34 cellular contexts compared by ENCODE assay signal in genomic region chr17:69704935-69705334, GRCh38.
"Had no signal": no experiment of that assay in that cellular context is flagged by ENCODE, and none has a peak within 500 bp of the region (broad histone marks: within the 10 kb centered on the region; RNA-seq: fewer than 3 reads in every experiment).

No MANE protein-coding gene starts in this region.

- FAIRE-seq: colon had no signal

- H3K4me1 Mint-ChIP-seq: activated naive CD4-positive, alpha-beta T cell treated with anti-CD3 and anti-CD28 coated beads, Interleukin-2, amount 50 U/mL, for 24 hours had no signal

- H3K27me3 Mint-ChIP-seq: activated CD4-positive, alpha-beta T cell treated with anti-CD3 and anti-CD28 coated beads for 36 hours; activated CD4-positive, alpha-beta T cell treated with anti-CD3 and anti-CD28 coated beads, Interleukin-2, amount 10 ng/mL, durations not matched to agents 24 days and 14 days; activated CD8-positive, alpha-beta memory T cell treated with anti-CD3 and anti-CD28 coated beads, Interleukin-2, amount 10 ng/mL, durations not matched to agents 7 days and 5 days; activated naive CD4-positive, alpha-beta T cell treated with anti-CD3 and anti-CD28 coated beads, Interleukin-2, amount 50 U/mL, for 24 hours; activated naive CD8-positive, alpha-beta T cell treated with anti-CD3 and anti-CD28 coated beads for 36 hours; activated naive CD8-positive, alpha-beta T cell treated with anti-CD3 and anti-CD28 coated beads, Interleukin-2, amount 50 U/mL, for 24 hours had no signal

- H3K27ac Mint-ChIP-seq: activated CD4-positive, alpha-beta memory T cell treated with anti-CD3 and anti-CD28 coated beads for 36 hours; activated CD4-positive, alpha-beta T cell treated with anti-CD3 and anti-CD28 coated beads for 36 hours; activated CD4-positive, alpha-beta T cell treated with anti-CD3 and anti-CD28 coated beads, Interleukin-2, amount 10 ng/mL, durations not matched to agents 24 days and 14 days; activated CD8-positive, alpha-beta memory T cell treated with anti-CD3 and anti-CD28 coated beads, Interleukin-2, amount 10 ng/mL, durations not matched to agents 7 days and 5 days; activated CD8-positive, alpha-beta T cell treated with anti-CD3 and anti-CD28 coated beads, Interleukin-2, amount 10 ng/mL, durations not matched to agents 7 days and 5 days; activated naive CD4-positive, alpha-beta T cell treated with anti-CD3 and anti-CD28 coated beads for 36 hours; activated naive CD4-positive, alpha-beta T cell treated with anti-CD3 and anti-CD28 coated beads, Interleukin-2, amount 50 U/mL, for 24 hours; activated naive CD8-positive, alpha-beta T cell treated with anti-CD3 and anti-CD28 coated beads for 36 hours; activated naive CD8-positive, alpha-beta T cell treated with anti-CD3 and anti-CD28 coated beads, Interleukin-2, amount 50 U/mL, for 24 hours; activated T-helper 1 cell treated with anti-CD3 and anti-CD28 coated beads, Interleukin-12 subunit alpha, Interleukin-12 subunit beta, Interleukin-2, Interleukin-4 antibody, amounts not matched to agents 30 ng/mL and 10 ng/mL and 1 ng/mL, durations not matched to agents 14 hours and 24 hours and 36 hours; activated T-helper 2 cell treated with anti-CD3 and anti-CD28 coated beads, Interferon-gamma antibody, Interleukin-2, Interleukin-4, amounts not matched to agents 10 μg/mL and 5 μg/mL and 100 μg/mL, durations not matched to agents 14 hours and 24 hours and 36 hours; effector memory CD8-positive, alpha-beta T cell; T-helper 2 cell treated with Interferon-gamma antibody and Interleukin-4, amounts not matched to agents 5 μg/mL and 100 μg/mL, for 36 hours had no signal

- H3K4me3 Mint-ChIP-seq: activated CD4-positive, alpha-beta memory T cell treated with anti-CD3 and anti-CD28 coated beads for 36 hours; activated CD4-positive, alpha-beta T cell treated with anti-CD3 and anti-CD28 coated beads for 36 hours; activated CD4-positive, alpha-beta T cell treated with anti-CD3 and anti-CD28 coated beads, Interleukin-2, amount 10 ng/mL, durations not matched to agents 24 days and 14 days; activated CD8-positive, alpha-beta memory T cell treated with anti-CD3 and anti-CD28 coated beads, Interleukin-2, amount 10 ng/mL, durations not matched to agents 7 days and 5 days; activated CD8-positive, alpha-beta T cell treated with anti-CD3 and anti-CD28 coated beads, Interleukin-2, amount 10 ng/mL, durations not matched to agents 7 days and 5 days; activated naive CD4-positive, alpha-beta T cell treated with anti-CD3 and anti-CD28 coated beads for 36 hours; activated naive CD4-positive, alpha-beta T cell treated with anti-CD3 and anti-CD28 coated beads, Interleukin-2, amount 50 U/mL, for 24 hours; activated naive CD8-positive, alpha-beta T cell treated with anti-CD3 and anti-CD28 coated beads for 36 hours; activated naive CD8-positive, alpha-beta T cell treated with anti-CD3 and anti-CD28 coated beads, Interleukin-2, amount 50 U/mL, for 24 hours; activated T-helper 1 cell treated with anti-CD3 and anti-CD28 coated beads, Interleukin-12 subunit alpha, Interleukin-12 subunit beta, Interleukin-2, Interleukin-4 antibody, amounts not matched to agents 30 ng/mL and 10 ng/mL and 1 ng/mL, durations not matched to agents 14 hours and 24 hours and 36 hours; effector memory CD8-positive, alpha-beta T cell; T-helper 2 cell treated with Interferon-gamma antibody and Interleukin-4, amounts not matched to agents 5 μg/mL and 100 μg/mL, for 36 hours had no signal

- DNase-seq: activated CD4-positive, alpha-beta memory T cell treated with anti-CD3 and anti-CD28 coated beads for 36 hours; activated CD4-positive, alpha-beta T cell treated with anti-CD3 and anti-CD28 coated beads for 36 hours; activated CD4-positive, alpha-beta T cell treated with anti-CD3 and anti-CD28 coated beads, Interleukin-2, amount 10 ng/mL, durations not matched to agents 24 days and 14 days; activated CD4-positive, CD25-positive, alpha-beta regulatory T cell; activated CD4-positive, CD25-positive, alpha-beta regulatory T cell treated with anti-CD3 and anti-CD28 coated beads, Interleukin-2, amount 50 U/mL, for 72 hours; activated CD8-positive, alpha-beta memory T cell treated with anti-CD3 and anti-CD28 coated beads, Interleukin-2, amount 10 ng/mL, durations not matched to agents 7 days and 5 days; activated CD8-positive, alpha-beta memory T cell treated with anti-CD3 and anti-CD28 coated beads, Interleukin-2, amount 50 U/mL, for 4 hours; activated CD8-positive, alpha-beta T cell treated with anti-CD3 and anti-CD28 coated beads, Interleukin-2, amount 10 ng/mL, durations not matched to agents 7 days and 5 days; activated effector memory CD4-positive, alpha-beta T cell treated with anti-CD3 and anti-CD28 coated beads, Interleukin-2, amount 50 U/mL, for 16 hours; activated naive CD4-positive, alpha-beta T cell treated with anti-CD3 and anti-CD28 coated beads for 36 hours; activated naive CD8-positive, alpha-beta T cell treated with anti-CD3 and anti-CD28 coated beads for 36 hours; activated naive CD8-positive, alpha-beta T cell treated with anti-CD3 and anti-CD28 coated beads, Interleukin-2, amount 50 U/mL, for 24 hours; activated T-cell treated with anti-CD3 and anti-CD28 coated beads, Interleukin-2, amount 50 U/mL, for 1 hour; activated T-cell treated with anti-CD3 and anti-CD28 coated beads, Interleukin-2, amount 50 U/mL, for 48 hours; adrenal gland; amygdala; aorta; body of pancreas; caudate nucleus; cortex of kidney; dermis blood vessel endothelial cell; effector CD4-positive, alpha-beta T cell; effector memory CD8-positive, alpha-beta T cell; erythroblast; foreskin keratinocyte; gastrocnemius medialis; glutamatergic neuron; heart left ventricle; T1000 had no signal

- ATAC-seq: activated CD4-positive, alpha-beta T cell treated with anti-CD3 and anti-CD28 coated beads for 36 hours; activated CD8-positive, alpha-beta memory T cell treated with anti-CD3 and anti-CD28 coated beads, Interleukin-2, amount 10 ng/mL, durations not matched to agents 7 days and 5 days; activated CD8-positive, alpha-beta T cell treated with anti-CD3 and anti-CD28 coated beads, Interleukin-2, amount 10 ng/mL, durations not matched to agents 7 days and 5 days; activated naive CD8-positive, alpha-beta T cell treated with anti-CD3 and anti-CD28 coated beads, Interleukin-2, amount 50 U/mL, for 24 hours; body of pancreas; effector memory CD8-positive, alpha-beta T cell; foreskin keratinocyte; gastrocnemius medialis; heart left ventricle had no signal

- H3K36me3 Mint-ChIP-seq: activated CD4-positive, alpha-beta memory T cell treated with anti-CD3 and anti-CD28 coated beads for 36 hours; activated CD8-positive, alpha-beta memory T cell treated with anti-CD3 and anti-CD28 coated beads, Interleukin-2, amount 10 ng/mL, durations not matched to agents 7 days and 5 days; activated naive CD4-positive, alpha-beta T cell treated with anti-CD3 and anti-CD28 coated beads, Interleukin-2, amount 50 U/mL, for 24 hours; activated naive CD8-positive, alpha-beta T cell treated with anti-CD3 and anti-CD28 coated beads for 36 hours had no signal

- H3K9me3 Mint-ChIP-seq: effector memory CD8-positive, alpha-beta T cell had no signal
